17 cellular contexts compared by ENCODE assay signal in genomic region chrX:18448416-18448815, GRCh38.
"Had no signal": no experiment of that assay in that cellular context is flagged by ENCODE, and none has a peak within 500 bp of the region (broad histone marks: within the 10 kb centered on the region; RNA-seq: fewer than 3 reads in every experiment).

No MANE protein-coding gene starts in this region.

- H3K4me3 ChIP-seq: esophagus muscularis mucosa, lower lobe of right lung, stomach had no signal

- DNase-seq: activated CD4-positive, alpha-beta T cell treated with anti-CD3 and anti-CD28 coated beads, Interleukin-2, amount 10 ng/mL, durations not matched to agents 24 days and 14 days; activated CD8-positive, alpha-beta T cell treated with anti-CD3 and anti-CD28 coated beads, Interleukin-2, amount 10 ng/mL, durations not matched to agents 7 days and 5 days; activated naive CD4-positive, alpha-beta T cell treated with Interleukin-2 at 50 U/mL for 16 hours; activated T-cell treated with anti-CD3 and anti-CD28 coated beads, Interleukin-2, amount 50 U/mL, for 24 hours; anterior cingulate cortex; cerebellar nuclear complex; cortex of kidney; foreskin keratinocyte; glutamatergic neuron; hippocampal formation; lower lobe of right lung; natural killer cell; stimulated activated CD4-positive, alpha-beta T cell treated with anti-CD3 and anti-CD28 coated beads, Interleukin-4, amount 100 ng/mL, for 24 hours; stomach; T1000; trophoblast cell had no signal
